13 cellular contexts compared by ENCODE assay signal in genomic region chr3:154430014-154430413, GRCh38. TPM values are rescaled to one million over a fixed set of nuclear protein-coding genes. Genes with fewer than 3 reads are reported as not detected.
A peak's percentile ranks its signal among the peaks of the same experiment; 100 is the strongest.
DNase-seq lines count a peak whose midpoint lies in the region; ATAC-seq and TF ChIP-seq lines count a peak whose summit lies in the region.
"Had no signal": no experiment of that assay in that cellular context is flagged by ENCODE, and none has a peak within 500 bp of the region (broad histone marks: within the 10 kb centered on the region; RNA-seq: fewer than 3 reads in every experiment).

Gene GPR149, minus strand, starts transcription at chr3:154430190. Its CDS starts 575 bp downstream, at chr3:154429615.

- H3K4me1 ChIP-seq in ES-I3 (ENCODE audit: insufficient read depth, low read length), result no peaks in the 10 kb centered on the region
- no peaks in the 10 kb centered on the region for H3K4me1 ChIP-seq in ovary (ENCODE audit: insufficient read depth)

- H3K9me3 ChIP-seq in ES-I3 (ENCODE audit: control insufficient read depth, insufficient read depth, low read length) (no peaks in the 10 kb centered on the region), ovary (no peaks in the 10 kb centered on the region)
- H3K9me3 ChIP-seq: right atrium auricular region had no signal

- H3K4me3 ChIP-seq in epithelial cell of esophagus (ENCODE audit: low read length) (no peak within 1 kb of the TSS), ovary (no peak within 1 kb of the TSS)
- H3K4me3 ChIP-seq: right atrium auricular region had no signal

- WGBS in ovary, 3 donors, result 1 to 4% (median 4%) methylated on average over 7 of the region's 7 CpGs

- no peak for ATAC-seq in HG02885 (IDR thresholded peaks at IDR 0.05; ENCODE audit: poor library complexity, unreplicated experiment)
- ATAC-seq in HG03196 (IDR thresholded peaks at IDR 0.05; ENCODE audit: unreplicated experiment), result no peak
- ATAC-seq: activated CD4-positive, alpha-beta T cell treated with anti-CD3 and anti-CD28 coated beads for 36 hours; Right ventricle myocardium inferior had no signal

- H3K36me3 Mint-ChIP-seq in activated T-cell treated with anti-CD3 and anti-CD28 coated beads, Interleukin-2, amount 50 U/mL, for 24 hours (ENCODE audit: low read depth), result no peaks in the 10 kb centered on the region

- intact Hi-C loops in ovary (cut with DNase I), result no loop called here

- H3K4me3 Mint-ChIP-seq in activated T-cell treated with anti-CD3 and anti-CD28 coated beads, Interleukin-2, amount 50 U/mL, for 24 hours, result no peak within 1 kb of the TSS
- H3K4me3 Mint-ChIP-seq: activated CD4-positive, alpha-beta T cell treated with anti-CD3 and anti-CD28 coated beads for 36 hours had no signal

- DNase-seq in NCI-H524 (lab: John Stamatoyannopoulos, UW) (peak; percentile 74 to 90), epithelial cell of esophagus (ENCODE audit: low read depth) (peak; percentile 49), non-pigmented ciliary epithelial cell (ENCODE audit: low read depth) (peak; percentile 22), ovary (no peak)
- DNase-seq in activated T-cell treated with anti-CD3 and anti-CD28 coated beads, Interleukin-2, amount 50 U/mL, for 24 hours, result no peak
- DNase-seq: activated CD4-positive, alpha-beta T cell treated with anti-CD3 and anti-CD28 coated beads for 36 hours; activated naive CD4-positive, alpha-beta T cell treated with anti-CD3 and anti-CD28 coated beads, Interleukin-2, amount 50 U/mL, for 16 hours; effector memory CD4-positive, alpha-beta T cell had no signal

- TF ChIP-seq EP300 in ovary (IDR thresholded peaks at IDR 0.05), result no peak

- no peak for TF ChIP-seq POLR2A in ovary (IDR thresholded peaks at IDR 0.05)

- H3K36me3 ChIP-seq in ES-I3 (ENCODE audit: insufficient read depth, low read length) (no peaks in the 10 kb centered on the region), ovary (no peaks in the 10 kb centered on the region)
- H3K36me3 ChIP-seq: right atrium auricular region had no signal

- no peaks in the 10 kb centered on the region for H3K27me3 ChIP-seq in ovary

- no peak within 1 kb of the TSS for H3K27ac ChIP-seq in ovary
- H3K27ac ChIP-seq: right atrium auricular region had no signal

- TF ChIP-seq CTCF in epithelial cell of esophagus (IDR thresholded peaks at IDR 0.05; ENCODE audit: insufficient read depth, low read depth, low read length, missing control alignments) (peak; percentile 42), ovary (IDR thresholded peaks at IDR 0.05) (no peak)

- H3K4me1 Mint-ChIP-seq in activated T-cell treated with anti-CD3 and anti-CD28 coated beads, Interleukin-2, amount 50 U/mL, for 24 hours (ENCODE audit: low read depth), result peaks cover 1% of the 10 kb centered on the region

- H3K27ac Mint-ChIP-seq in activated T-cell treated with anti-CD3 and anti-CD28 coated beads, Interleukin-2, amount 50 U/mL, for 24 hours, result no peak within 1 kb of the TSS
- H3K27ac Mint-ChIP-seq: activated CD4-positive, alpha-beta T cell treated with anti-CD3 and anti-CD28 coated beads for 36 hours had no signal

- H3K27me3 Mint-ChIP-seq in activated T-cell treated with anti-CD3 and anti-CD28 coated beads, Interleukin-2, amount 50 U/mL, for 24 hours, result peaks cover 44% of the 10 kb centered on the region

- no peaks in the 10 kb centered on the region for H3K9me3 Mint-ChIP-seq in activated T-cell treated with anti-CD3 and anti-CD28 coated beads, Interleukin-2, amount 50 U/mL, for 24 hours

- peak within 1 kb of the TSS; percentile 62; the same call in 1 of the 2 replicates for H3K9ac ChIP-seq in ES-I3 (ENCODE audit: low read depth, low read length)

RNA-seq across cellular contexts. Expression of gene GPR149, which starts in this region (rescaled TPM):
- total RNA-seq in ovary, result not detected
- polyA plus RNA-seq in ovary, result not detected
- total RNA-seq: activated CD4-positive, alpha-beta T cell treated with anti-CD3 and anti-CD28 coated beads for 36 hours; right atrium auricular region; Right ventricle myocardium inferior had no signal

Comparison
In these comparisons a context has a peak if more than half of its experiments do, and no peak if none do; other contexts are left out.
1. DNase-seq: peak in NCI-H524 (2 of 2), epithelial cell of esophagus (single experiment) and non-pigmented ciliary epithelial cell (single experiment); none in ovary (0 of 5) and activated T-cell treated with anti-CD3 and anti-CD28 coated beads, Interleukin-2, amount 50 U/mL, for 24 hours (single experiment).